In the genomic region with DNA sequence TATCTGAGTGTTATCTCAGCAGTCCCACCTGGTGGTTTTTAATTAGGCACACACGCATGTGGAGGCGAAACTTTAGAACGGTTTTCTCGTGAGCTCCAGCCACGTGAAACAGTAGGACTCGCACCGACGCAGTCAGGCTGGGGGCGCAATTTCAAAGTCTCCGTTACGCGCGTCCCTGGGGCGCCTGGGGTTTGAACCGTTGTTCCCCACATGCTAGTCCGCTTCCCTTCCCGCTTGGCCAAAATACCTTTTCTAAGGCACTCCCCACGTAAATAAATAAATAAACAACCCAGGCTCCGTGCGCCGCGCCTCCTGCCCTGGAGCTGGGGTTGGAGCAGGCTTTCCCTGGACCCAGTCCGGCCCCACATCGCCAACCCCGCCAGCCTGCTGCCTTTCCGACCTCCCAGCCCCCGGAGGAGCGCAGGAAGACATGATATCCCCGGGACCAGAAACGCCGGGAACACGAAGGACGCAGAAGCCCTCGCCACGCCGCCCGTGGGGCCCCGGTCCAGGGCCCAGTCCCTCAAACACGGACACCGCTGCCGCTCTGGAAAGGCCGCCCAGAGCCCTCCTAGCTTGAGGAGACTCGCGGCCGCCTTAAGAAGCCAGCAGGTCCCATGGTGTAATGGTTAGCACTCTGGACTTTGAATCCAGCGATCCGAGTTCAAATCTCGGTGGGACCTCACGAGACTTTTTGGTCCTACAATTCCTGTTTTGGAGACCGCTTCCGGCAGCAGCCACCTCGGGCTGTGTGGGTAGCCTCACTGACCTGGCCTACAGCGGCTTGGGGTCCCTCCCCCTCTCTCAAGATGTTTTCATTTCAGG, we compare ENCODE assay signal across 1 cellular context.
TF ChIP-seq lines count a peak whose summit lies in the region.

No MANE protein-coding gene starts in this region.

TF ChIP-seq in H1, 55 proteins besides CTCF, POLR2A, EP300 and RAD21:
- peak; percentile 99 for TF ChIP-seq TBP (IDR thresholded peaks at IDR 0.05; ENCODE audit: low read depth, low read length)
- no peak for TF ChIP-seq ZNF274 (IDR thresholded peaks at IDR 0.05; ENCODE audit: borderline replicate concordance, extremely low read depth, low read length)
- no peak for TF ChIP-seq GTF2F1 (IDR thresholded peaks at IDR 0.05; ENCODE audit: borderline replicate concordance, low read depth, low read length)
- TF ChIP-seq TEAD4 (IDR thresholded peaks at IDR 0.05; ENCODE audit: low read depth, low read length), result 0 out of 2 replicates have a peak, but pooled peaks have one; percentile 52
- TF ChIP-seq, protein P1, sequence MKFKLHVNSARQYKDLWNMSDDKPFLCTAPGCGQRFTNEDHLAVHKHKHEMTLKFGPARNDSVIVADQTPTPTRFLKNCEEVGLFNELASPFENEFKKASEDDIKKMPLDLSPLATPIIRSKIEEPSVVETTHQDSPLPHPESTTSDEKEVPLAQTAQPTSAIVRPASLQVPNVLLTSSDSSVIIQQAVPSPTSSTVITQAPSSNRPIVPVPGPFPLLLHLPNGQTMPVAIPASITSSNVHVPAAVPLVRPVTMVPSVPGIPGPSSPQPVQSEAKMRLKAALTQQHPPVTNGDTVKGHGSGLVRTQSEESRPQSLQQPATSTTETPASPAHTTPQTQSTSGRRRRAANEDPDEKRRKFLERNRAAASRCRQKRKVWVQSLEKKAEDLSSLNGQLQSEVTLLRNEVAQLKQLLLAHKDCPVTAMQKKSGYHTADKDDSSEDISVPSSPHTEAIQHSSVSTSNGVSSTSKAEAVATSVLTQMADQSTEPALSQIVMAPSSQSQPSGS (IDR thresholded peaks at IDR 0.05; ENCODE audit: low read length), result no peak
- TF ChIP-seq CEBPB (IDR thresholded peaks at IDR 0.05; ENCODE audit: low read depth, low read length), result peak; percentile 49; the same call in 1 of the 2 replicates
- peak; percentile 72; the same call in 1 of the 2 replicates for TF ChIP-seq MAFK (IDR thresholded peaks at IDR 0.05; ENCODE audit: low read depth, low read length)
- no peak for TF ChIP-seq BRCA1 (IDR thresholded peaks at IDR 0.05; ENCODE audit: low read depth, low read length)
- peak; percentile 77 for TF ChIP-seq KDM4A (IDR thresholded peaks at IDR 0.05; ENCODE audit: low read depth, low read length, severe bottlenecking)
- TF ChIP-seq SRF (IDR thresholded peaks at IDR 0.05; ENCODE audit: low read depth, low read length), result peak; percentile 82
- TF ChIP-seq CTBP2 (IDR thresholded peaks at IDR 0.05; ENCODE audit: borderline replicate concordance, insufficient read depth, insufficient read length, low read length), result no peak
- no peak; the same call in 1 of the 2 replicates for TF ChIP-seq SP4 (IDR thresholded peaks at IDR 0.05; ENCODE audit: low read length)
- TF ChIP-seq ASH2L (IDR thresholded peaks at IDR 0.05; ENCODE audit: low read length), result peak; percentile 100
- peak; percentile 100 for TF ChIP-seq RBBP5 (IDR thresholded peaks at IDR 0.05; ENCODE audit: borderline replicate concordance, low read depth, low read length)
- TF ChIP-seq, protein P2, sequence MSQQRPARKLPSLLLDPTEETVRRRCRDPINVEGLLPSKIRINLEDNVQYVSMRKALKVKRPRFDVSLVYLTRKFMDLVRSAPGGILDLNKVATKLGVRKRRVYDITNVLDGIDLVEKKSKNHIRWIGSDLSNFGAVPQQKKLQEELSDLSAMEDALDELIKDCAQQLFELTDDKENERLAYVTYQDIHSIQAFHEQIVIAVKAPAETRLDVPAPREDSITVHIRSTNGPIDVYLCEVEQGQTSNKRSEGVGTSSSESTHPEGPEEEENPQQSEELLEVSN (IDR thresholded peaks at IDR 0.05), result 0 out of 2 replicates have a peak, but pooled peaks have one; percentile 33
- 0 out of 4 replicates have a peak, but pooled peaks of 1 of the 2 experiments have one; percentile 33 for TF ChIP-seq HDAC2 (IDR thresholded peaks at IDR 0.05; ENCODE audit: borderline replicate concordance in 1 of 2, low read depth in 2 of 2, low read length in 2 of 2)
- TF ChIP-seq, protein P3, sequence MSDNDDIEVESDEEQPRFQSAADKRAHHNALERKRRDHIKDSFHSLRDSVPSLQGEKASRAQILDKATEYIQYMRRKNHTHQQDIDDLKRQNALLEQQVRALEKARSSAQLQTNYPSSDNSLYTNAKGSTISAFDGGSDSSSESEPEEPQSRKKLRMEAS (IDR thresholded peaks at IDR 0.05), result peak; percentile 79
- TF ChIP-seq SIN3A (conservative IDR thresholded peaks at IDR 0.05 in 1 of 2, IDR thresholded peaks at IDR 0.05 in 1 of 2; ENCODE audit: low read depth in 1 of 2, low read length in 2 of 2), result 0 out of 4 replicates have a peak, but pooled peaks have one; percentile 5 to 67
- peak; percentile 26; the same call in 1 of the 2 replicates for TF ChIP-seq TAF1 (IDR thresholded peaks at IDR 0.05; ENCODE audit: low read depth, low read length)
- peak; percentile 89 for TF ChIP-seq TAF7 (optimal IDR thresholded peaks at IDR 0.05; ENCODE audit: borderline replicate concordance, low read depth, low read length)
- TF ChIP-seq RNF2 (IDR thresholded peaks at IDR 0.05; ENCODE audit: borderline replicate concordance, low read depth, low read length, missing control alignments, poor library complexity, severe bottlenecking), result no peak
- TF ChIP-seq CHD2 (IDR thresholded peaks at IDR 0.05; ENCODE audit: low read length), result peak; percentile 37; the same call in 1 of the 2 replicates
- TF ChIP-seq POU5F1 (IDR thresholded peaks at IDR 0.05; ENCODE audit: low read depth, low read length), result peak; percentile 64; the same call in 1 of the 2 replicates
- peak; percentile 30; the same call in 1 of the 2 replicates for TF ChIP-seq CREB1 (IDR thresholded peaks at IDR 0.05)
- TF ChIP-seq PHF8 (conservative IDR thresholded peaks at IDR 0.05; ENCODE audit: low read depth, low read length), result peak; percentile 73
- TF ChIP-seq SIX5 (IDR thresholded peaks at IDR 0.05; ENCODE audit: low read depth, low read length), result no peak
- 0 out of 2 replicates have a peak, but pooled peaks have one; percentile 5 for TF ChIP-seq TCF12 (IDR thresholded peaks at IDR 0.05; ENCODE audit: low read depth, low read length)
TF ChIP-seq in H1: peak in this region for 19.
